31 cellular contexts compared by ENCODE assay signal in the genomic region with DNA sequence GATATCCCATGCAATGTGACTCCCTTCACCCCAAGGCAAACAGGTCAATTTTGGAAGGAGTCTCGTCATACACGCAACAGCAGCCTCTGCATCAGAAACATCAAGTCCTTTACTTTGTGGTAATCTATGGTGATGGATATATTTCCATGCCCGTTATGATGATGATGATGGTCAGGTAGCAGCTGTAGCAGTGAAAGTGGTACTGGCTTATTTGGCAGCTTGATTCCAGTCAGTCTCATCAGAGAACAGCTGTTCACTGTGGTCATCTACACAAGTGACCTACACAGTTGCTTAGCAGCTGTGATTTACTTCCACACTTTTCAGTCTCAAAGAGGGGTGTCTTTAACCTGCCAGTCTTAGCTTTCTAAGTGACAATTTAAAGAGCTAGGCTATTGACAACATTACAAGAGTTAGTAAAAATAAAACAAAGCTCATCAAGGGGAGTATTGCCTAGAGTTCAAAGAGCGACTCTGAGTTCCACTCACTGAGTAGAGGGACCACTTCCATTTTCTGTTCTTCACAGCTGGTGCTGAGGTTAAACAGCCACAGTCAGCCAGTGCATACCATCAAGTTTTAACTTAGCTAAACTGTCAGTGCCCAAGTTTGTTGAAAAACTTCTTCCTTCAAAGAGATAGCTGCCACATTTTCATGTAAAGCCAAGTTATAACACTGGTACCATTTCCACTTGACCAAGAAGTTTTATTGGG.
DNase-seq lines count a peak whose midpoint lies in the region; ATAC-seq lines count a peak whose summit lies in the region.
"Had no signal": no experiment of that assay in that cellular context is flagged by ENCODE, and none has a peak within 500 bp of the region (broad histone marks: within the 10 kb centered on the region; RNA-seq: fewer than 3 reads in every experiment).

No MANE protein-coding gene starts in this region.

- ATAC-seq in GM18907 (IDR thresholded peaks at IDR 0.05; ENCODE audit: unreplicated experiment): peak; percentile 63
- ATAC-seq in HG02885 (IDR thresholded peaks at IDR 0.05; ENCODE audit: poor library complexity, unreplicated experiment): peak; percentile 47
- ATAC-seq in GM19328 (IDR thresholded peaks at IDR 0.05; ENCODE audit: unreplicated experiment): no peak
- ATAC-seq: esophagus mucosa, heart right ventricle, mucosa of descending colon, SK-N-SH treated with all-trans-retinoic acid at 6 μM for 48 hours had no signal

- no peak overlapping the region for H3K4me3 ChIP-seq in skeletal muscle cell (ENCODE audit: low read depth, low read length)
- H3K4me3 ChIP-seq: heart right ventricle, lung, mucosa of descending colon, neural progenitor cell, spleen, upper lobe of left lung had no signal

- DNase-seq in MV-4-11 (lab: John Stamatoyannopoulos, UW) (peak; percentile 65), skeletal muscle cell (ENCODE audit: low read depth) (peak; percentile 44), NCI-H524 (lab: John Stamatoyannopoulos, UW) (no peak), HUDEP-2 (lab: John Stamatoyannopoulos, UW; ENCODE audit: unreplicated experiment in 76 of 76) (no peak)
- no peak for DNase-seq in activated CD8-positive, alpha-beta memory T cell treated with anti-CD3 and anti-CD28 coated beads for 24 hours
- DNase-seq: activated CD4-positive, alpha-beta T cell treated with anti-CD3 and anti-CD28 coated beads for 4 hours; activated gamma-delta T cell; activated naive CD8-positive, alpha-beta T cell treated with anti-CD3 and anti-CD28 coated beads, Interleukin-2, amount 10 ng/mL, durations not matched to agents 7 days and 5 days; activated T-cell treated with anti-CD3 and anti-CD28 coated beads, Interleukin-2, amount 50 U/mL, for 1 hour; caudate nucleus; COR-L47; cortex of kidney; DMS79 treated with DMSO at 0.1 percent for 48 hours; foreskin fibroblast; H9; heart right ventricle; kidney glomerular epithelial cell; mucosa of descending colon; NCI-H1417; NCI-H446 treated with DMSO at 0.1 percent for 48 hours; spleen; substantia nigra; T-helper 2 cell; upper lobe of left lung had no signal

Comparison
In these comparisons a context has a peak if more than half of its experiments do, and no peak if none do; other contexts are left out.
1. DNase-seq: peak in MV-4-11 (single experiment) and skeletal muscle cell (single experiment); none in NCI-H524 (0 of 2), activated CD8-positive, alpha-beta memory T cell treated with anti-CD3 and anti-CD28 coated beads for 24 hours (single experiment) and HUDEP-2 (0 of 76).